3 cellular contexts compared by ENCODE assay signal in the genomic region with DNA sequence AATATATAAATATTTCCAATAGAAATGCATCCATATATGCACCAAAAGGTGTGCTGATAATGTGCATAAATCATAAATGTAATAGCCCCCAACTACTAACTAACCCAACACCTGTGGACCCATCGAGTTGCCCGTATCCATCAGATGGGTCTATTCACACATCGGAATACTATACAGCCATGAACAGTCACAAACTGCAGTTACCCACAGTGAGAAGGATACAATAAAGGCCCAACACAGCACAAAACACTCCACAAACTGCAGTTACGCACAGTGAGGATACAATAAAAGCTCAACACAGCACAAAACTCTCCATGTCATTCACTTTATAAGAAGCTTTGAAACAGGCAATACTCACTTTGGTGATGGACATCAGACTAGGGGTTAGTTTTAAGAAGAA.
"Had no signal": no experiment of that assay in that cellular context is flagged by ENCODE, and none has a peak within 500 bp of the region (broad histone marks: within the 10 kb centered on the region; RNA-seq: fewer than 3 reads in every experiment).

No MANE protein-coding gene starts in this region.

- ATAC-seq: GM12878 had no signal

- DNase-seq: GDM1, GF-D8 had no signal

- H3K4me3 ChIP-seq: GM12878 had no signal
